ENCODE assay signal across 8 cellular contexts in the genomic region with DNA sequence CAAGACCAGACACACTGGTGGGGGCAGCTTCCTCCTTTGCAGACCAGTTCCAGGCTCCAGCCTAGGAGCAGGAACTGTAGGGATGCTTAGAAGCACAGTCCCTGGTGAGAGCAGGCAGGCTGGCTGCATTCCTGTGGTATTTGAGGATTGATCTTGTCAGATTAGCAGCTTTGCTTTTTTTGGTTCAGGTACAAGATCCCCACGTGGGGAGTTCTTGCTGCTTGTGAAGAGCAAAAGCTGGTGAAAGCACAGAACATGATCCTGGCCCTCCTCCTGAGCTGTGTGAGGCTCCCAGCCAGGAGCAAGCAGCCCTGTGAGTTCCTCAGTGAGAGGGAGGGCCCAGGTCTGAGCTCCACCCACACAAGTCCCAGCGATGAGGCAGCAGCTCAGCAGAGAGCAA.
A peak's percentile ranks its signal among the peaks of the same experiment; 100 is the strongest.
DNase-seq lines count a peak whose midpoint lies in the region; ATAC-seq and TF ChIP-seq lines count a peak whose summit lies in the region.

No MANE protein-coding gene starts in this region.

- no peaks in the 10 kb centered on the region for H3K36me3 ChIP-seq in H7 (replicated peaks; ENCODE audit: control insufficient read depth, insufficient read depth, low read length)
- peaks cover 8% of the 10 kb centered on the region; the same call in 1 of the 2 replicates for H3K36me3 ChIP-seq in OCI-LY7 (ENCODE audit: insufficient read depth, low read length)

- H3K4me3 ChIP-seq in H7 (ENCODE audit: insufficient read depth, low read depth, low read length), result no peak overlapping the region
- no peak overlapping the region for H3K4me3 ChIP-seq in OCI-LY7 (ENCODE audit: low read depth, low read length, poor library complexity, severe bottlenecking)

- no peak overlapping the region for H3K4me2 ChIP-seq in OCI-LY7 (ENCODE audit: low read length)

- POLR2A ChIA-PET in RWPE1 (lab: Yijun Ruan, JAX; ENCODE audit: low non-redundant PET), result no interaction called here
- POLR2A ChIA-PET in OCI-LY7 (lab: Charles Lee), result no interaction called here

- TF ChIP-seq CTCF in RWPE1 (conservative IDR thresholded peaks at IDR 0.05; ENCODE audit: low read depth), result no peak
- TF ChIP-seq CTCF in OCI-LY7 (conservative IDR thresholded peaks at IDR 0.05; ENCODE audit: low read length), result no peak

- peaks cover 6% of the 10 kb centered on the region for H3K4me1 ChIP-seq in OCI-LY7 (ENCODE audit: insufficient read depth, low read length, poor library complexity, severe bottlenecking)

- no TSS peak for BruUV-seq in OCI-LY7 (replicated peaks; lab: Mats Ljungman, UMichigan)

- no peaks in the 10 kb centered on the region for H3K79me2 ChIP-seq in OCI-LY7 (ENCODE audit: insufficient read depth, low read depth, low read length)

- no peak overlapping the region for H2AFZ ChIP-seq in OCI-LY7 (ENCODE audit: low read length)

- no peaks in the 10 kb centered on the region for H4K20me1 ChIP-seq in OCI-LY7 (ENCODE audit: insufficient read depth, low read length)

- no peaks in the 10 kb centered on the region for H3K9me2 ChIP-seq in OCI-LY7 (ENCODE audit: insufficient read depth, low read length)

- no peaks in the 10 kb centered on the region for H3K27me3 ChIP-seq in H7 (ENCODE audit: control insufficient read depth, insufficient read depth, low read length)

- no peaks in the 10 kb centered on the region for H3K9me3 ChIP-seq in OCI-LY7 (ENCODE audit: low read length)

- DNase-seq in H7 (peak; percentile 62), RWPE1 (ENCODE audit: low spot score) (peak; percentile 76), fibroblast of the conjunctiva (ENCODE audit: low read depth) (peak; percentile 96), putamen (ENCODE audit: low spot score) (peak; percentile 73), NCI-H524 (lab: John Stamatoyannopoulos, UW) (no peak), KG1 (lab: John Stamatoyannopoulos, UW) (no peak), OCI-LY7 (ENCODE audit: low spot score) (no peak)

- intact Hi-C loops in OCI-LY7 (cut with micrococcal nuclease; ENCODE audit: unreplicated experiment), result no loop called here

- CTCF ChIA-PET in RWPE1 (lab: Yijun Ruan, JAX), result interaction anchor here (0.5 to 2.4 kb wide), 4 partner anchors 18 to 506 kb away, joined by 4 to 9 read pairs (median 6); partner anchors contain the start of gene ARTN
- CTCF ChIA-PET in OCI-LY7 (lab: Charles Lee; ENCODE audit: unreplicated experiment), result no interaction called here

- H3K27ac ChIP-seq in RWPE1, result peak overlapping the region; percentile 92
- H3K27ac ChIP-seq in OCI-LY7 (ENCODE audit: low read depth, low read length, poor library complexity, severe bottlenecking), result no peak overlapping the region

- ATAC-seq in HG02642 (IDR thresholded peaks at IDR 0.05; ENCODE audit: poor library complexity, unreplicated experiment), result no peak

Comparison
In these comparisons a context has a peak if more than half of its experiments do, and no peak if none do; other contexts are left out.
1. DNase-seq: peak in H7 (single experiment), RWPE1 (single experiment), fibroblast of the conjunctiva (single experiment) and putamen (single experiment); none in NCI-H524 (0 of 2), KG1 (single experiment) and OCI-LY7 (single experiment).